7 cellular contexts compared by ENCODE assay signal in genomic region chr18:8696749-8697211, GRCh38. TPM values are rescaled to one million over a fixed set of nuclear protein-coding genes. Genes with fewer than 3 reads are reported as not detected.
DNase-seq lines count a peak whose midpoint lies in the region; ATAC-seq and TF ChIP-seq lines count a peak whose summit lies in the region.

No MANE protein-coding gene starts in this region.

- no peaks in the 10 kb centered on the region for H3K27me3 ChIP-seq in OCI-LY3 (ENCODE audit: low read depth, low read length)
- H3K27me3 ChIP-seq in esophagus squamous epithelium: no peaks in the 10 kb centered on the region
- H3K27me3 ChIP-seq in suprapubic skin: no peaks in the 10 kb centered on the region

- H4K20me1 ChIP-seq in OCI-LY3 (ENCODE audit: insufficient read depth, low read length): no peaks in the 10 kb centered on the region

- H3K27ac ChIP-seq in OCI-LY3 (ENCODE audit: low read length): peak overlapping the region; percentile 89
- H3K27ac ChIP-seq in esophagus squamous epithelium: no peak overlapping the region
- H3K27ac ChIP-seq in suprapubic skin: no peak overlapping the region

- WGBS in esophagus squamous epithelium, 2 donors: 0% methylated on average over 4 to 5 of the region's 5 CpGs
- WGBS in suprapubic skin: under 1% methylated on average over 5 of the region's 5 CpGs

- H3K36me3 ChIP-seq in OCI-LY3 (replicated peaks; ENCODE audit: low read depth, low read length) (no peaks in the 10 kb centered on the region), esophagus squamous epithelium (no peaks in the 10 kb centered on the region), suprapubic skin (no peaks in the 10 kb centered on the region)

- H2AFZ ChIP-seq in OCI-LY3 (ENCODE audit: low read depth, low read length): no peak overlapping the region

- H3K4me1 Mint-ChIP-seq in neural crest cell: no peaks in the 10 kb centered on the region

- DNase-seq in GM13976 (ENCODE audit: low spot score) (peak; percentile 78), activated T-cell treated with anti-CD3 and anti-CD28 coated beads for 4 hours (peak; percentile 75), esophagus squamous epithelium (lab: John Stamatoyannopoulos, UW) (peak; percentile 12), neural crest cell (ENCODE audit: low read depth, low spot score) (peak; percentile 84), suprapubic skin (ENCODE audit: low spot score in 2 of 2) (peak in 1 of 2 donors; percentile 86)

- peak; percentile 77 for ATAC-seq in HG03439 (IDR thresholded peaks at IDR 0.05; ENCODE audit: unreplicated experiment)

- no peaks in the 10 kb centered on the region for H3K79me2 ChIP-seq in OCI-LY3 (ENCODE audit: low read length)

- peaks cover 3% of the 10 kb centered on the region for H3K27me3 Mint-ChIP-seq in neural crest cell (ENCODE audit: low read depth)

- peak overlapping the region; percentile 83 for H3K4me2 ChIP-seq in OCI-LY3 (ENCODE audit: low read length)

- TF ChIP-seq CTCF in GM13976 (IDR thresholded peaks at IDR 0.05; ENCODE audit: borderline replicate concordance, control extremely low read depth, extremely low read depth, insufficient read depth, missing control alignments) (peak; percentile 74), OCI-LY3 (IDR thresholded peaks at IDR 0.05; ENCODE audit: low read depth, low read length) (peak; percentile 82), esophagus squamous epithelium (IDR thresholded peaks at IDR 0.05) (peak; percentile 86 to 97 (median 90)), neural crest cell (conservative IDR thresholded peaks at IDR 0.05) (peak; percentile 93), suprapubic skin (IDR thresholded peaks at IDR 0.05) (peak; percentile 89 to 94)

- H3K36me3 Mint-ChIP-seq in neural crest cell (ENCODE audit: low read depth): no peaks in the 10 kb centered on the region

- no peak for TF ChIP-seq EP300 in suprapubic skin (IDR thresholded peaks at IDR 0.05)

- H3K4me1 ChIP-seq in OCI-LY3 (ENCODE audit: low read length) (peaks cover 19% of the 10 kb centered on the region), esophagus squamous epithelium (peaks cover 0 to 3% (median 0%) of the 10 kb centered on the region in 3 donors), suprapubic skin (no peaks in the 10 kb centered on the region)

- in situ Hi-C loops in GM13976 (cut with MboI; ENCODE audit: low sequenced_read_pairs, unreplicated experiment): no loop called here

- peak overlapping the region; percentile 49 for H3K9ac ChIP-seq in OCI-LY3 (ENCODE audit: low read length)

- H3K9me3 ChIP-seq in OCI-LY3 (ENCODE audit: insufficient read depth, low read length): no peaks in the 10 kb centered on the region
- no peaks in the 10 kb centered on the region for H3K9me3 ChIP-seq in esophagus squamous epithelium
- no peaks in the 10 kb centered on the region for H3K9me3 ChIP-seq in suprapubic skin

- H3K27ac Mint-ChIP-seq in neural crest cell (ENCODE audit: unreplicated experiment): no peak overlapping the region

- TF ChIP-seq POLR2A in esophagus squamous epithelium (IDR thresholded peaks at IDR 0.05) (no peak), suprapubic skin (IDR thresholded peaks at IDR 0.05) (no peak)

- no peak overlapping the region for H3K4me3 Mint-ChIP-seq in neural crest cell

- H3K9me3 Mint-ChIP-seq in neural crest cell: no peaks in the 10 kb centered on the region

- H3K4me3 ChIP-seq in OCI-LY3 (ENCODE audit: low read length): peak overlapping the region; percentile 61
- no peak overlapping the region for H3K4me3 ChIP-seq in esophagus squamous epithelium
- H3K4me3 ChIP-seq in suprapubic skin: no peak overlapping the region

- intact Hi-C loops in esophagus squamous epithelium (cut with DNase I): loop anchor here (10.0 kb wide), 1 partner anchor 288 kb away; no protein-coding TSS in a partner anchor

RNA-seq across cellular contexts. Expression of gene MTCL1, which starts 8.6 kb away (rescaled TPM):
- total RNA-seq in esophagus squamous epithelium (10 to 100 TPM in 1 of 4 donors, 1 to 10 TPM in 3; 6.5 to 16.4 (median 7.9) TPM), neural crest cell (17.8 and 18.4 TPM in 2 replicates), suprapubic skin (1 to 10 TPM; 7.0 to 9.4 (median 8.1) TPM)
